In genomic region chr12:612293-612692, GRCh38 we compare ENCODE assay signal across 22 cellular contexts.
"Had no signal": no experiment of that assay in that cellular context is flagged by ENCODE, and none has a peak within 500 bp of the region (broad histone marks: within the 10 kb centered on the region; RNA-seq: fewer than 3 reads in every experiment).

No MANE protein-coding gene starts in this region.

- H3K4me3 Mint-ChIP-seq: activated CD4-positive, alpha-beta memory T cell treated with anti-CD3 and anti-CD28 coated beads, Interleukin-2, amount 10 ng/mL, durations not matched to agents 7 days and 5 days; activated naive CD4-positive, alpha-beta T cell treated with anti-CD3 and anti-CD28 coated beads, Interleukin-2, amount 50 U/mL, for 24 hours; brain; nephron; T-helper 17 cell had no signal

- H3K36me3 Mint-ChIP-seq: activated naive CD4-positive, alpha-beta T cell treated with anti-CD3 and anti-CD28 coated beads, Interleukin-2, amount 50 U/mL, for 24 hours; brain had no signal

- H3K27ac Mint-ChIP-seq: activated CD4-positive, alpha-beta memory T cell treated with anti-CD3 and anti-CD28 coated beads, Interleukin-2, amount 10 ng/mL, durations not matched to agents 7 days and 5 days; activated naive CD4-positive, alpha-beta T cell treated with anti-CD3 and anti-CD28 coated beads, Interleukin-2, amount 50 U/mL, for 24 hours; brain; nephron; T-helper 17 cell had no signal

- H3K27me3 ChIP-seq: right lobe of liver, stomach, suprapubic skin, tibial nerve had no signal

- H2AFZ ChIP-seq: parathyroid adenoma had no signal

- H3K79me2 ChIP-seq: parathyroid adenoma had no signal

- H3K9me3 ChIP-seq: right lobe of liver, stomach, suprapubic skin, tibial nerve had no signal

- H3K4me3 ChIP-seq: lung, right lobe of liver, skin epidermis, stomach, suprapubic skin, tibial nerve had no signal

- ATAC-seq: T-helper 17 cell had no signal

- H3K36me3 ChIP-seq: right lobe of liver, stomach, suprapubic skin, tibial nerve had no signal

- FAIRE-seq: keratinocyte had no signal

- H3K9me3 Mint-ChIP-seq: activated CD4-positive, alpha-beta memory T cell treated with anti-CD3 and anti-CD28 coated beads, Interleukin-2, amount 10 ng/mL, durations not matched to agents 7 days and 5 days; activated naive CD4-positive, alpha-beta T cell treated with anti-CD3 and anti-CD28 coated beads, Interleukin-2, amount 50 U/mL, for 24 hours; brain; nephron had no signal

- H3K27me3 Mint-ChIP-seq: activated CD4-positive, alpha-beta memory T cell treated with anti-CD3 and anti-CD28 coated beads, Interleukin-2, amount 10 ng/mL, durations not matched to agents 7 days and 5 days; activated naive CD4-positive, alpha-beta T cell treated with anti-CD3 and anti-CD28 coated beads, Interleukin-2, amount 50 U/mL, for 24 hours; T-helper 17 cell had no signal

- DNase-seq: activated CD4-positive, alpha-beta memory T cell treated with anti-CD3 and anti-CD28 coated beads, Interleukin-2, amount 10 ng/mL, durations not matched to agents 7 days and 5 days; activated CD4-positive, alpha-beta T cell treated with anti-CD3 and anti-CD28 coated beads for 48 hours; activated CD4-positive, CD25-positive, alpha-beta regulatory T cell; activated gamma-delta T cell treated with Interleukin-2 at 50 U/mL for 16 hours; aorta; effector CD4-positive, alpha-beta T cell; erythroblast; foreskin fibroblast; midbrain; stimulated activated CD4-positive, alpha-beta T cell treated with anti-CD3 and anti-CD28 coated beads, Interleukin-1b, Interleukin-23, amount 100 ng/mL, for 48 hours; stomach; T-helper 17 cell had no signal

- H3K4me1 ChIP-seq: parathyroid adenoma had no signal

- H3K27ac ChIP-seq: parathyroid adenoma, right lobe of liver, suprapubic skin had no signal

- H3K9ac ChIP-seq: parathyroid adenoma had no signal
